Comparison of ENCODE assay signal across 11 cellular contexts in genomic region chr6:14274552-14275492, GRCh38.
DNase-seq lines count a peak whose midpoint lies in the region; ATAC-seq and TF ChIP-seq lines count a peak whose summit lies in the region.
"Had no signal": no experiment of that assay in that cellular context is flagged by ENCODE, and none has a peak within 500 bp of the region (broad histone marks: within the 10 kb centered on the region; RNA-seq: fewer than 3 reads in every experiment).

No MANE protein-coding gene starts in this region.

- H3K9me2 ChIP-seq in PC-9 (ENCODE audit: insufficient read depth) = no peaks in the 10 kb centered on the region

- H3F3A ChIP-seq in PC-9 (ENCODE audit: insufficient read depth, low read depth) = peaks cover 29% of the 10 kb centered on the region

- H3K4me2 ChIP-seq in PC-9 = no peak overlapping the region
- H3K4me2 ChIP-seq: KMS-11 had no signal

- intact Hi-C loops in PC-9 (cut with micrococcal nuclease; ENCODE audit: unreplicated experiment) = loop anchor here (5.0 kb wide), 1 partner anchor 1167 kb away; no protein-coding TSS in a partner anchor

- H3K4me1 ChIP-seq in HEK293 (ENCODE audit: control insufficient read depth, insufficient read depth, low read length) (no peaks in the 10 kb centered on the region), PC-9 (replicated peaks; ENCODE audit: insufficient read depth) (peaks cover 17% of the 10 kb centered on the region), esophagus (ENCODE audit: control insufficient read depth in 2 of 2, insufficient read depth in 2 of 2, low read length in 1 of 2) (peaks cover 12 to 29% of the 10 kb centered on the region in 2 donors)

- ATAC-seq in GM18873 (IDR thresholded peaks at IDR 0.05; ENCODE audit: low FRiP score, unreplicated experiment) = no peak
- ATAC-seq in GM18867 (IDR thresholded peaks at IDR 0.05; ENCODE audit: unreplicated experiment) = no peak
- ATAC-seq in GM19035 (IDR thresholded peaks at IDR 0.05; ENCODE audit: unreplicated experiment) = no peak

- H3K4me3 ChIP-seq in HEK293 (ENCODE audit: low read depth, low read length) (no peak overlapping the region), PC-9 (no peak overlapping the region), esophagus (ENCODE audit: low read depth in 1 of 2, low read length in 2 of 2) (no peak overlapping the region), skin epidermis (no peak overlapping the region)
- H3K4me3 ChIP-seq: coronary artery had no signal

- H3K9me3 ChIP-seq in HEK293 (ENCODE audit: control insufficient read depth, insufficient read depth, low read depth, low read length) = no peaks in the 10 kb centered on the region
- H3K9me3 ChIP-seq in PC-9 (ENCODE audit: insufficient read depth, low read depth) = peaks cover 20% of the 10 kb centered on the region; the same call in 1 of the 2 replicates
- peaks cover 2 to 3% of the 10 kb centered on the region in 2 donors for H3K9me3 ChIP-seq in esophagus (ENCODE audit: control insufficient read depth in 2 of 2, insufficient read depth in 1 of 2, low read depth in 1 of 2, low read length in 1 of 2)

- H4K20me1 ChIP-seq in PC-9 (ENCODE audit: insufficient read depth) = no peaks in the 10 kb centered on the region

- TF ChIP-seq CTCF in HEK293 (tag by site-specific recombination; IDR thresholded peaks at IDR 0.05) (no peak), PC-9 (conservative IDR thresholded peaks at IDR 0.05) (no peak)

- no peaks in the 10 kb centered on the region for H3K79me2 ChIP-seq in PC-9 (ENCODE audit: low read depth)

- H3K27ac ChIP-seq in HEK293 (ENCODE audit: extremely low read depth, low read depth, low read length) = no peak overlapping the region
- H3K27ac ChIP-seq in PC-9 = no peak overlapping the region
- peak overlapping the region; percentile 83 to 85 for H3K27ac ChIP-seq in esophagus (ENCODE audit: low read depth in 2 of 2, low read length in 1 of 2)
- peak overlapping the region in 19 of 21 experiments; percentile 8 to 84 (median 75) for H3K27ac ChIP-seq in skin epidermis
- H3K27ac ChIP-seq: coronary artery, KMS-11 had no signal

- CTCF ChIA-PET in HEK293 (lab: Yijun Ruan, JAX) = interaction anchor here (0.5 kb wide), 1 partner anchor 32 kb away, joined by 3 read pairs; no protein-coding TSS in a partner anchor
- CTCF ChIA-PET in PC-9 (lab: Charles Lee) = no interaction called here

- peak; percentile 61 to 72 for DNase-seq in PC-9
- DNase-seq: activated CD4-positive, alpha-beta T cell treated with anti-CD3 and anti-CD28 coated beads, Interleukin-2, amount 10 ng/mL, durations not matched to agents 24 days and 14 days; retina had no signal

- BruUV-seq in PC-9 (replicated peaks; lab: Mats Ljungman, UMichigan) = no TSS peak

- 52 to 73% methylated on average over 16 of the region's 16 CpGs for WGBS in esophagus, 2 donors

- H3K36me3 ChIP-seq in HEK293 (ENCODE audit: control insufficient read depth in 2 of 2, insufficient read depth in 1 of 2, low read length in 2 of 2) (no peaks in the 10 kb centered on the region), PC-9 (ENCODE audit: low read depth) (no peaks in the 10 kb centered on the region), esophagus (ENCODE audit: control insufficient read depth in 2 of 2, insufficient read depth in 2 of 2, low read length in 1 of 2) (no peaks in the 10 kb centered on the region)

- H2AFZ ChIP-seq in PC-9 = no peak overlapping the region

- POLR2A ChIA-PET in HEK293 (lab: Yijun Ruan, JAX) (no interaction called here), PC-9 (lab: Charles Lee; ENCODE audit: unreplicated experiment) (interaction anchor here (0.7 kb wide), 1 partner anchor 490 kb away, joined by 3 read pairs; no protein-coding TSS in a partner anchor)

- H3K27me3 ChIP-seq in PC-9 (ENCODE audit: insufficient read depth, low read depth) (no peaks in the 10 kb centered on the region), esophagus (ENCODE audit: control insufficient read depth in 1 of 2, insufficient read depth in 2 of 2, low read length in 2 of 2) (no peaks in the 10 kb centered on the region)

TF ChIP-seq in HEK293, 187 proteins besides CTCF, POLR2A, EP300 and RAD21:
- TF ChIP-seq EGR2 (tag by site-specific recombination; IDR thresholded peaks at IDR 0.05; ENCODE audit: low read depth) (0 out of 2 replicates have a peak, but pooled peaks have one; percentile 19), SP2 (tag by site-specific recombination; IDR thresholded peaks at IDR 0.05) (no peak), ZFHX2 (tag by site-specific recombination; conservative IDR thresholded peaks at IDR 0.05) (0 out of 2 replicates have a peak, but pooled peaks have one; percentile 16), ZNF19 (tag by site-specific recombination; IDR thresholded peaks at IDR 0.05; ENCODE audit: low read depth) (no peak)
TF ChIP-seq in HEK293: peak in this region for 2.

Comparison
In these comparisons a context has a peak if more than half of its experiments do, and no peak if none do; other contexts are left out.
1. H3K27ac ChIP-seq: peak in esophagus (2 of 2) and skin epidermis (19 of 21); none in HEK293 (single experiment) and PC-9 (single experiment).